Comparison of ENCODE assay signal across 28 cellular contexts in genomic region chr9:90816690-90817089, GRCh38. TPM values are rescaled to one million over a fixed set of nuclear protein-coding genes. Genes with fewer than 3 reads are reported as not detected.
"Had no signal": no experiment of that assay in that cellular context is flagged by ENCODE, and none has a peak within 500 bp of the region (broad histone marks: within the 10 kb centered on the region; RNA-seq: fewer than 3 reads in every experiment).

No MANE protein-coding gene starts in this region.

- H3K4me3 ChIP-seq: adrenal gland, ascending aorta, dorsolateral prefrontal cortex, esophagus muscularis mucosa, hepatocyte, left ventricle myocardium inferior, sigmoid colon, smooth muscle cell, upper lobe of left lung had no signal

- H3K4me1 Mint-ChIP-seq: activated T-helper 17 cell treated with anti-CD3 and anti-CD28 coated beads, Interleukin-2, amount 50 U/mL, for 72 hours had no signal

- H3K27ac ChIP-seq: adrenal gland, ascending aorta, brain microvascular endothelial cell, dorsolateral prefrontal cortex, esophagus muscularis mucosa, hepatocyte, left ventricle myocardium inferior, upper lobe of left lung, WERI-Rb-1 had no signal

- H3K79me2 ChIP-seq: hepatocyte had no signal

- H2AFZ ChIP-seq: hepatocyte had no signal

- H3K27me3 ChIP-seq: adrenal gland, ascending aorta, brain microvascular endothelial cell, esophagus muscularis mucosa, hepatocyte, sigmoid colon, upper lobe of left lung had no signal

- H3K4me2 ChIP-seq: hepatocyte, smooth muscle cell had no signal

- H3K9me3 ChIP-seq: adrenal gland, ascending aorta, esophagus muscularis mucosa, left ventricle myocardium inferior, sigmoid colon, upper lobe of left lung had no signal

- H3K4me3 Mint-ChIP-seq: activated naive CD8-positive, alpha-beta T cell; activated T-cell treated with anti-CD3 and anti-CD28 coated beads, Interleukin-2, amount 50 U/mL, for 24 hours; activated T-helper 17 cell treated with anti-CD3 and anti-CD28 coated beads, Interleukin-2, amount 50 U/mL, for 72 hours; neural crest cell had no signal

- H3K36me3 ChIP-seq: adrenal gland, ascending aorta, brain microvascular endothelial cell, esophagus muscularis mucosa, left ventricle myocardium inferior, sigmoid colon, upper lobe of left lung had no signal

- H3K4me1 ChIP-seq: ascending aorta, left ventricle myocardium inferior, sigmoid colon had no signal

- ATAC-seq: activated T-helper 17 cell treated with anti-CD3 and anti-CD28 coated beads, Interleukin-2, amount 50 U/mL, for 72 hours had no signal

- DNase-seq: activated CD4-positive, alpha-beta T cell treated with anti-CD3 and anti-CD28 coated beads for 1 hour; activated CD4-positive, alpha-beta T cell treated with anti-CD3 and anti-CD28 coated beads, Interleukin-2, amount 50 U/mL, for 4 hours; activated CD8-positive, alpha-beta memory T cell treated with anti-CD3 and anti-CD28 coated beads for 24 hours; activated CD8-positive, alpha-beta memory T cell treated with anti-CD3 and anti-CD28 coated beads, Interleukin-2, amount 50 U/mL, for 4 hours; activated naive CD4-positive, alpha-beta T cell; activated T-cell treated with anti-CD3 and anti-CD28 coated beads, Interleukin-2, amount 50 U/mL, for 24 hours; adrenal gland; brain microvascular endothelial cell; caudate nucleus; dorsolateral prefrontal cortex; glutamatergic neuron; left ventricle myocardium inferior; midbrain; retina; sigmoid colon; stimulated activated CD4-positive, alpha-beta T cell treated with anti-CD3 and anti-CD28 coated beads, Interleukin-15, amount 100 ng/mL, for 24 hours; stimulated activated naive CD4-positive, alpha-beta T cell; T-helper 1 cell; upper lobe of left lung; WERI-Rb-1 had no signal

- H3K9me3 Mint-ChIP-seq: activated T-cell treated with anti-CD3 and anti-CD28 coated beads, Interleukin-2, amount 50 U/mL, for 24 hours had no signal

- H3K27ac Mint-ChIP-seq: activated naive CD8-positive, alpha-beta T cell; activated T-cell treated with anti-CD3 and anti-CD28 coated beads, Interleukin-2, amount 50 U/mL, for 24 hours had no signal

RNA-seq across cellular contexts. Expression of gene SYK, which starts 15.1 kb away (rescaled TPM):
- total RNA-seq: lung microvascular endothelial cell had no signal
- polyA plus RNA-seq: smooth muscle cell had no signal
